ENCODE assay signal across 8 cellular contexts in genomic region chr4:151760713-151761661, GRCh38. TPM values are rescaled to one million over a fixed set of nuclear protein-coding genes. Genes with fewer than 3 reads are reported as not detected.
A peak's percentile ranks its signal among the peaks of the same experiment; 100 is the strongest.
DNase-seq lines count a peak whose midpoint lies in the region; ATAC-seq and TF ChIP-seq lines count a peak whose summit lies in the region.

TSS of gene GATB (minus strand) at chr4:151761007. CDS start at chr4:151760982, 25 bp downstream.

- peak within 1 kb of the TSS; percentile 81 for H3K27ac ChIP-seq in fibroblast of lung (ENCODE audit: insufficient read depth, low read length)
- H3K27ac ChIP-seq in naive thymus-derived CD4-positive, alpha-beta T cell (ENCODE audit: low read depth, low read length) = peak within 1 kb of the TSS; percentile 69

- H3K27ac Mint-ChIP-seq in naive thymus-derived CD4-positive, alpha-beta T cell = peak within 1 kb of the TSS; percentile 94 to 99 (median 98)
- peak within 1 kb of the TSS; percentile 100 for H3K27ac Mint-ChIP-seq in stimulated activated naive B cell treated with anti-CD40 and anti-IgM and Interleukin-4, amounts not matched to agents 10 μg/mL and 1 μg/mL and 100 μg/mL, for 72 hours

- H3K79me2 ChIP-seq in fibroblast of lung (ENCODE audit: control insufficient read depth, insufficient read depth, low read length) = peaks cover 2% of the 10 kb centered on the region

- intact Hi-C loops in naive thymus-derived CD4-positive, alpha-beta T cell (cut with micrococcal nuclease) = loop anchor here (1.0 to 10.0 kb wide), 18 partner anchors 231 to 1018 kb away; partner anchors contain the start of genes ARFIP1 (in 2 of the 2), FBXW7 (in 2 of the 2), LRBA (in 2 of the 2) and TIGD4 (in 2 of the 2)

- peak within 1 kb of the TSS; percentile 97 for H2AFZ ChIP-seq in fibroblast of lung (ENCODE audit: low read length)

- H3K36me3 Mint-ChIP-seq in naive thymus-derived CD4-positive, alpha-beta T cell = peaks cover 4 to 14% (median 10%) of the 10 kb centered on the region in 5 donors
- peaks cover 6 to 13% of the 10 kb centered on the region in 2 donors for H3K36me3 Mint-ChIP-seq in stimulated activated naive B cell treated with anti-CD40 and anti-IgM and Interleukin-4, amounts not matched to agents 10 μg/mL and 1 μg/mL and 100 μg/mL, for 72 hours

- POLR2A ChIA-PET in naive thymus-derived CD4-positive, alpha-beta T cell (lab: Charles Lee) = interaction anchor here (0.6 to 1.2 kb wide), 6 partner anchors 10 to 661 kb away, joined by 3 to 5 read pairs (median 3); no protein-coding TSS in a partner anchor

- CTCF ChIA-PET in naive thymus-derived CD4-positive, alpha-beta T cell (lab: Charles Lee) = interaction anchor here (0.5 to 0.8 kb wide), 2 partner anchors 260 to 358 kb away, joined by 3 to 4 read pairs; no protein-coding TSS in a partner anchor

- no peaks in the 10 kb centered on the region for H3K9me3 ChIP-seq in fibroblast of lung (ENCODE audit: control insufficient read depth, insufficient read depth, low read depth, low read length)
- no peaks in the 10 kb centered on the region for H3K9me3 ChIP-seq in naive thymus-derived CD4-positive, alpha-beta T cell (ENCODE audit: control insufficient read depth in 2 of 3, low read length in 3 of 3)

- H3K4me3 Mint-ChIP-seq in naive thymus-derived CD4-positive, alpha-beta T cell = peak within 1 kb of the TSS; percentile 88 to 99 (median 98)
- H3K4me3 Mint-ChIP-seq in stimulated activated naive B cell treated with anti-CD40 and anti-IgM and Interleukin-4, amounts not matched to agents 10 μg/mL and 1 μg/mL and 100 μg/mL, for 72 hours = peak within 1 kb of the TSS; percentile 96 to 100

- TF ChIP-seq CTCF in LNCAP (IDR thresholded peaks at IDR 0.05) (peak; percentile 45; the same call in 1 of the 2 replicates), fibroblast of lung (conservative IDR thresholded peaks at IDR 0.05 in 1 of 2, IDR thresholded peaks at IDR 0.05 in 1 of 2; ENCODE audit: low read depth in 1 of 2, low read length in 2 of 2) (peak; percentile 26 to 45)

- no peaks in the 10 kb centered on the region for H3K4me1 ChIP-seq in fibroblast of lung (ENCODE audit: control insufficient read depth, extremely low read depth, insufficient read depth, low read length)
- peaks cover 9 to 13% of the 10 kb centered on the region in 2 donors for H3K4me1 ChIP-seq in naive thymus-derived CD4-positive, alpha-beta T cell (ENCODE audit: control insufficient read depth in 2 of 2, insufficient read depth in 2 of 2, low read length in 2 of 2)

- H4K20me1 ChIP-seq in fibroblast of lung (ENCODE audit: control insufficient read depth, extremely low read depth, insufficient read depth, low read length) = no peaks in the 10 kb centered on the region

- H3K4me1 Mint-ChIP-seq in naive thymus-derived CD4-positive, alpha-beta T cell = peaks cover 7 to 24% (median 18%) of the 10 kb centered on the region in 7 donors
- peaks cover 6 to 9% of the 10 kb centered on the region in 2 donors for H3K4me1 Mint-ChIP-seq in stimulated activated naive B cell treated with anti-CD40 and anti-IgM and Interleukin-4, amounts not matched to agents 10 μg/mL and 1 μg/mL and 100 μg/mL, for 72 hours

- ATAC-seq in naive thymus-derived CD4-positive, alpha-beta T cell = peak; percentile 99
- peak; percentile 99 to 100 for ATAC-seq in stimulated activated naive B cell treated with anti-CD40 and anti-IgM and Interleukin-4, amounts not matched to agents 10 μg/mL and 1 μg/mL and 100 μg/mL, for 72 hours (replicated peaks)

- H3K36me3 ChIP-seq in fibroblast of lung (ENCODE audit: control insufficient read depth, insufficient read depth, low read length) = no peaks in the 10 kb centered on the region
- H3K36me3 ChIP-seq in naive thymus-derived CD4-positive, alpha-beta T cell (ENCODE audit: control insufficient read depth in 2 of 3, insufficient read depth in 3 of 3, low read length in 3 of 3) = peaks cover 1 to 17% (median 7%) of the 10 kb centered on the region in 3 experiments

- H3K4me2 ChIP-seq in fibroblast of lung (ENCODE audit: extremely low read depth, insufficient read depth, low read length) = peak within 1 kb of the TSS; percentile 99

- H3K9ac ChIP-seq in fibroblast of lung (ENCODE audit: insufficient read depth, low read length) = peak within 1 kb of the TSS; percentile 81

- peaks cover 4% of the 10 kb centered on the region for H3K27me3 ChIP-seq in fibroblast of lung (ENCODE audit: control insufficient read depth, insufficient read depth, low read length)
- H3K27me3 ChIP-seq in naive thymus-derived CD4-positive, alpha-beta T cell (ENCODE audit: control insufficient read depth in 2 of 2, insufficient read depth in 2 of 2, low read length in 2 of 2) = no peaks in the 10 kb centered on the region

- peak; percentile 97 for DNase-seq in ELF-1 (ENCODE audit: low read depth, low spot score)
- DNase-seq in GOT3 (lab: John Stamatoyannopoulos, UW) = peak; percentile 58
- DNase-seq in RPMI8226 = peak; percentile 93
- peak; percentile 78 to 85 for DNase-seq in activated T-helper 1 cell treated with anti-CD3 and anti-CD28 coated beads, Interleukin-2, amount 50 U/mL, for 16 hours (ENCODE audit: low read depth in 1 of 2, low spot score in 1 of 2)
- peak; percentile 95 to 96 for DNase-seq in fibroblast of lung (ENCODE audit: low read depth in 2 of 2)
- peak; percentile 67 to 97 (median 93) for DNase-seq in naive thymus-derived CD4-positive, alpha-beta T cell
- peak; percentile 91 for DNase-seq in stimulated activated naive B cell treated with anti-CD40 and anti-IgM and Interleukin-4, amounts not matched to agents 10 μg/mL and 1 μg/mL and 100 μg/mL, for 72 hours

- H3K27me3 Mint-ChIP-seq in naive thymus-derived CD4-positive, alpha-beta T cell = peaks cover 0 to 8% (median 4%) of the 10 kb centered on the region in 5 donors
- H3K27me3 Mint-ChIP-seq in stimulated activated naive B cell treated with anti-CD40 and anti-IgM and Interleukin-4, amounts not matched to agents 10 μg/mL and 1 μg/mL and 100 μg/mL, for 72 hours = peaks cover 6 to 9% of the 10 kb centered on the region in 2 donors

- H3K4me3 ChIP-seq in fibroblast of lung (replicated peaks in 1 of 4; ENCODE audit: control extremely low read depth in 1 of 4, insufficient read depth in 1 of 4, low read depth in 3 of 4, low read length in 4 of 4) = peak within 1 kb of the TSS; percentile 94 to 97 (median 96)
- peak within 1 kb of the TSS; percentile 87 for H3K4me3 ChIP-seq in naive thymus-derived CD4-positive, alpha-beta T cell (ENCODE audit: low read length)

- H3K9me3 Mint-ChIP-seq in naive thymus-derived CD4-positive, alpha-beta T cell = peaks cover 0 to 6% (median 0%) of the 10 kb centered on the region in 11 donors
- H3K9me3 Mint-ChIP-seq in stimulated activated naive B cell treated with anti-CD40 and anti-IgM and Interleukin-4, amounts not matched to agents 10 μg/mL and 1 μg/mL and 100 μg/mL, for 72 hours = no peaks in the 10 kb centered on the region

RNA-seq across cellular contexts. Expression of gene GATB, which starts in this region (rescaled TPM):
- total RNA-seq in fibroblast of lung = 16.9 and 20.8 TPM in 2 replicates
- polyA plus RNA-seq in fibroblast of lung = 18.7 and 24.9 TPM in 2 replicates
- 15.2 and 21.4 TPM in 2 replicates for polyA plus RNA-seq in fibroblast of lung (2012)
- 25.1 and 30.3 TPM in 2 replicates for polyA minus RNA-seq in fibroblast of lung (ENCODE audit: low replicate concordance)
- 10 to 100 TPM; 10.5 to 17.3 (median 14.2) TPM for total RNA-seq in naive thymus-derived CD4-positive, alpha-beta T cell
- polyA plus RNA-seq in naive thymus-derived CD4-positive, alpha-beta T cell = 10 to 100 TPM; 13.6 to 17.8 TPM

Comparison
In these comparisons a context has a peak if more than half of its experiments do, and no peak if none do; other contexts are left out.
1. Peak in every context shown above with its lines: DNase-seq, ATAC-seq, H3K4me3 ChIP-seq and H3K27ac ChIP-seq.